In genomic region chr12:570237-570925, GRCh38 we compare ENCODE assay signal across 1 cellular context.
TF ChIP-seq lines count a peak whose summit lies in the region.

No MANE protein-coding gene starts in this region.

TF ChIP-seq in HepG2, 621 proteins besides CTCF, POLR2A, EP300 and RAD21 (continued from another document and continues in another):
- TF ChIP-seq, protein P1, sequence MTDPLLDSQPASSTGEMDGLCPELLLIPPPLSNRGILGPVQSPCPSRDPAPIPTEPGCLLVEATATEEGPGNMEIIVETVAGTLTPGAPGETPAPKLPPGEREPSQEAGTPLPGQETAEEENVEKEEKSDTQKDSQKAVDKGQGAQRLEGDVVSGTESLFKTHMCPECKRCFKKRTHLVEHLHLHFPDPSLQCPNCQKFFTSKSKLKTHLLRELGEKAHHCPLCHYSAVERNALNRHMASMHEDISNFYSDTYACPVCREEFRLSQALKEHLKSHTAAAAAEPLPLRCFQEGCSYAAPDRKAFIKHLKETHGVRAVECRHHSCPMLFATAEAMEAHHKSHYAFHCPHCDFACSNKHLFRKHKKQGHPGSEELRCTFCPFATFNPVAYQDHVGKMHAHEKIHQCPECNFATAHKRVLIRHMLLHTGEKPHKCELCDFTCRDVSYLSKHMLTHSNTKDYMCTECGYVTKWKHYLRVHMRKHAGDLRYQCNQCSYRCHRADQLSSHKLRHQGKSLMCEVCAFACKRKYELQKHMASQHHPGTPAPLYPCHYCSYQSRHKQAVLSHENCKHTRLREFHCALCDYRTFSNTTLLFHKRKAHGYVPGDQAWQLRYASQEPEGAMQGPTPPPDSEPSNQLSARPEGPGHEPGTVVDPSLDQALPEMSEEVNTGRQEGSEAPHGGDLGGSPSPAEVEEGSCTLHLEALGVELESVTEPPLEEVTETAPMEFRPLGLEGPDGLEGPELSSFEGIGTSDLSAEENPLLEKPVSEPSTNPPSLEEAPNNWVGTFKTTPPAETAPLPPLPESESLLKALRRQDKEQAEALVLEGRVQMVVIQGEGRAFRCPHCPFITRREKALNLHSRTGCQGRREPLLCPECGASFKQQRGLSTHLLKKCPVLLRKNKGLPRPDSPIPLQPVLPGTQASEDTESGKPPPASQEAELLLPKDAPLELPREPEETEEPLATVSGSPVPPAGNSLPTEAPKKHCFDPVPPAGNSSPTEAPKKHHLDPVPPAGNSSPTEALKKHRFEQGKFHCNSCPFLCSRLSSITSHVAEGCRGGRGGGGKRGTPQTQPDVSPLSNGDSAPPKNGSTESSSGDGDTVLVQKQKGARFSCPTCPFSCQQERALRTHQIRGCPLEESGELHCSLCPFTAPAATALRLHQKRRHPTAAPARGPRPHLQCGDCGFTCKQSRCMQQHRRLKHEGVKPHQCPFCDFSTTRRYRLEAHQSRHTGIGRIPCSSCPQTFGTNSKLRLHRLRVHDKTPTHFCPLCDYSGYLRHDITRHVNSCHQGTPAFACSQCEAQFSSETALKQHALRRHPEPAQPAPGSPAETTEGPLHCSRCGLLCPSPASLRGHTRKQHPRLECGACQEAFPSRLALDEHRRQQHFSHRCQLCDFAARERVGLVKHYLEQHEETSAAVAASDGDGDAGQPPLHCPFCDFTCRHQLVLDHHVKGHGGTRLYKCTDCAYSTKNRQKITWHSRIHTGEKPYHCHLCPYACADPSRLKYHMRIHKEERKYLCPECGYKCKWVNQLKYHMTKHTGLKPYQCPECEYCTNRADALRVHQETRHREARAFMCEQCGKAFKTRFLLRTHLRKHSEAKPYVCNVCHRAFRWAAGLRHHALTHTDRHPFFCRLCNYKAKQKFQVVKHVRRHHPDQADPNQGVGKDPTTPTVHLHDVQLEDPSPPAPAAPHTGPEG (CRISPR knock-in tag; IDR thresholded peaks at IDR 0.05): peak; percentile 12; the same call in 1 of the 2 replicates
- TF ChIP-seq ZNF547 (CRISPR knock-in tag; IDR thresholded peaks at IDR 0.05) (no peak; the same call in 1 of the 2 replicates), RAD51 (IDR thresholded peaks at IDR 0.05; ENCODE audit: borderline replicate concordance) (no peak), ZNF609 (CRISPR knock-in tag; IDR thresholded peaks at IDR 0.05; ENCODE audit: borderline replicate concordance) (peak; percentile 43; the same call in 1 of the 2 replicates), ZNF205 (CRISPR knock-in tag; IDR thresholded peaks at IDR 0.05) (peak; percentile 80; the same call in 1 of the 2 replicates), TAF1 (CRISPR knock-in tag; IDR thresholded peaks at IDR 0.05) (peak; percentile 49; the same call in 1 of the 2 replicates), HNRNPLL (IDR thresholded peaks at IDR 0.05; ENCODE audit: low read depth, low read length, poor library complexity, severe bottlenecking) (peak; percentile 71), ZBTB26 (CRISPR knock-in tag; IDR thresholded peaks at IDR 0.05; ENCODE audit: borderline replicate concordance) (0 out of 2 replicates have a peak, but pooled peaks have one; percentile 58), HMG20B (CRISPR knock-in tag; conservative IDR thresholded peaks at IDR 0.05) (no peak; the same call in 1 of the 2 replicates), KLF6 (CRISPR knock-in tag; IDR thresholded peaks at IDR 0.05) (no peak; the same call in 1 of the 2 replicates), ZNF225 (CRISPR knock-in tag; IDR thresholded peaks at IDR 0.05) (no peak), SSRP1 (CRISPR knock-in tag; IDR thresholded peaks at IDR 0.05) (no peak), NKX3-1 (CRISPR knock-in tag; IDR thresholded peaks at IDR 0.05) (no peak), ZNF33B (CRISPR knock-in tag; IDR thresholded peaks at IDR 0.05) (0 out of 2 replicates have a peak, but pooled peaks have one; percentile 17), ZNF441 (CRISPR knock-in tag; IDR thresholded peaks at IDR 0.05; ENCODE audit: borderline replicate concordance) (no peak), CHD2 (IDR thresholded peaks at IDR 0.05; ENCODE audit: low read depth, low read length) (no peak), SMC3 (IDR thresholded peaks at IDR 0.05; ENCODE audit: low read length) (no peak), HDAC6 (IDR thresholded peaks at IDR 0.05; ENCODE audit: low read depth, low read length) (no peak), HNRNPH1 (optimal IDR thresholded peaks at IDR 0.05; ENCODE audit: low read depth, low read length) (no peak), PRDM15 (CRISPR knock-in tag; IDR thresholded peaks at IDR 0.05) (peak; percentile 83), ZUFSP (CRISPR knock-in tag; IDR thresholded peaks at IDR 0.05; ENCODE audit: borderline replicate concordance) (no peak), ZNF354B (CRISPR knock-in tag; IDR thresholded peaks at IDR 0.05) (0 out of 2 replicates have a peak, but pooled peaks have one; percentile 25), DPF2 (CRISPR knock-in tag; IDR thresholded peaks at IDR 0.05; ENCODE audit: borderline replicate concordance, low read depth) (no peak), ZNF281 (CRISPR knock-in tag; IDR thresholded peaks at IDR 0.05; ENCODE audit: borderline replicate concordance) (no peak), DNMT3B (CRISPR knock-in tag; conservative IDR thresholded peaks at IDR 0.05) (no peak)
- TF ChIP-seq, protein P2, sequence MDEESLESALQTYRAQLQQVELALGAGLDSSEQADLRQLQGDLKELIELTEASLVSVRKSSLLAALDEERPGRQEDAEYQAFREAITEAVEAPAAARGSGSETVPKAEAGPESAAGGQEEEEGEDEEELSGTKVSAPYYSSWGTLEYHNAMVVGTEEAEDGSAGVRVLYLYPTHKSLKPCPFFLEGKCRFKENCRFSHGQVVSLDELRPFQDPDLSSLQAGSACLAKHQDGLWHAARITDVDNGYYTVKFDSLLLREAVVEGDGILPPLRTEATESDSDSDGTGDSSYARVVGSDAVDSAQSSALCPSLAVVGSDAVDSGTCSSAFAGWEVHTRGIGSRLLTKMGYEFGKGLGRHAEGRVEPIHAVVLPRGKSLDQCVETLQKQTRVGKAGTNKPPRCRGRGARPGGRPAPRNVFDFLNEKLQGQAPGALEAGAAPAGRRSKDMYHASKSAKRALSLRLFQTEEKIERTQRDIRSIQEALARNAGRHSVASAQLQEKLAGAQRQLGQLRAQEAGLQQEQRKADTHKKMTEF (CRISPR knock-in tag; IDR thresholded peaks at IDR 0.05): peak; percentile 70
- TF ChIP-seq, protein P3, sequence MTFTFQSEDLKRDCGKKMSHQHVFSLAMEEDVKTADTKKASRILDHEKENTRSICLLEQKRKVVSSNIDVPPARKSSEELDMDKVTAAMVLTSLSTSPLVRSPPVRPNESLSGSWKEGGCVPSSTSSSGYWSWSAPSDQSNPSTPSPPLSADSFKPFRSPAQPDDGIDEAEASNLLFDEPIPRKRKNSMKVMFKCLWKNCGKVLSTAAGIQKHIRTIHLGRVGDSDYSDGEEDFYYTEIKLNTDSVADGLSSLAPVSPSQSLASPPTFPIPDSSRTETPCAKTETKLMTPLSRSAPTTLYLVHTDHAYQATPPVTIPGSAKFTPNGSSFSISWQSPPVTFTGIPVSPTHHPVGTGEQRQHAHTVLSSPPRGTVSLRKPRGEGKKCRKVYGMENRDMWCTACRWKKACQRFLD (CRISPR knock-in tag; IDR thresholded peaks at IDR 0.05; ENCODE audit: borderline replicate concordance): no peak
- TF ChIP-seq, protein P4, sequence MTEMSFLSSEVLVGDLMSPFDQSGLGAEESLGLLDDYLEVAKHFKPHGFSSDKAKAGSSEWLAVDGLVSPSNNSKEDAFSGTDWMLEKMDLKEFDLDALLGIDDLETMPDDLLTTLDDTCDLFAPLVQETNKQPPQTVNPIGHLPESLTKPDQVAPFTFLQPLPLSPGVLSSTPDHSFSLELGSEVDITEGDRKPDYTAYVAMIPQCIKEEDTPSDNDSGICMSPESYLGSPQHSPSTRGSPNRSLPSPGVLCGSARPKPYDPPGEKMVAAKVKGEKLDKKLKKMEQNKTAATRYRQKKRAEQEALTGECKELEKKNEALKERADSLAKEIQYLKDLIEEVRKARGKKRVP (CRISPR knock-in tag; IDR thresholded peaks at IDR 0.05): no peak
- TF ChIP-seq, protein P5, sequence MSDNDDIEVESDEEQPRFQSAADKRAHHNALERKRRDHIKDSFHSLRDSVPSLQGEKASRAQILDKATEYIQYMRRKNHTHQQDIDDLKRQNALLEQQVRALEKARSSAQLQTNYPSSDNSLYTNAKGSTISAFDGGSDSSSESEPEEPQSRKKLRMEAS (IDR thresholded peaks at IDR 0.05): peak; percentile 13; the same call in 1 of the 2 replicates
